In the genomic region with DNA sequence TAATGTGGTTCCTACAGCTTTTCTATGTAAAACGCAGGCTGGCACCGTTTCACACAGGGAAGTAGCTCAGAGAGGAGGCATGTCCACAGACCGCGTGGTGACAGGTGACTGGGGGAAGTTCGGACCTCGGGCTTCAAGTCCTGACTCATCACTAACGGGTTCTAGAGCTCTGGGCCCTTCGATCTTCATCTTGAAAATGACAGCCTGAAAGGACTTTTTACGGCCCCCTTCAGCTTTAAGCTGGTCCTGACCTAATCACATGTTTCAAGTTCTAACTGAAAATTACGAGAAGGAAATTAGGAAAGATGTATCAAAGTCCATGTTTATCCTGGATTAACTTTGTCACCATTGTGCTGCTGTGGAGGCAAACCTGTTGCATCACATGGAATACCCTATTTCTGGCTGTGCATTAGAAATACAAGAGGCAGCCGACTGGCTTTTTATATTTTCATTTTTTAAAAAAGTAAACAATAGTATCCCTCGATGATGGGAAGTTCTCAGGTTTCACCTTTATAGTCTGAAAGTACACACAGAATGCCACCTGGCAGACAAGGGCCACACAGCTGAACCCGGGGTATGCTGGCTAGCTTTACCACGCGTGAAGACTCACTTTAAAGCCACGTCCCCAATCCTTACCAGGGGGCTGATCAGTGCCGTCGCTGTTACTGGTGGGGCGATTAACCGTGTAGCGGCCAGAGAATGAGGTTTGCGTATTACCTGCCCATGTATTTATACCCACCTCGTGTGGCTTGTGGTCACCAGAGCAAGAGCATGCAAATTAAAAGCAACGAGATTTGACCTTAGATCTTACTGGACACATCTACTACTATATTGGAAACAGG, we compare ENCODE assay signal across 1 cellular context.
A peak's percentile ranks its signal among the peaks of the same experiment; 100 is the strongest.
TF ChIP-seq lines count a peak whose summit lies in the region.

No MANE protein-coding gene starts in this region.

TF ChIP-seq in K562, 482 proteins besides CTCF, POLR2A, EP300 and RAD21 (continued from another document and continues in another):
- TF ChIP-seq, protein P1, sequence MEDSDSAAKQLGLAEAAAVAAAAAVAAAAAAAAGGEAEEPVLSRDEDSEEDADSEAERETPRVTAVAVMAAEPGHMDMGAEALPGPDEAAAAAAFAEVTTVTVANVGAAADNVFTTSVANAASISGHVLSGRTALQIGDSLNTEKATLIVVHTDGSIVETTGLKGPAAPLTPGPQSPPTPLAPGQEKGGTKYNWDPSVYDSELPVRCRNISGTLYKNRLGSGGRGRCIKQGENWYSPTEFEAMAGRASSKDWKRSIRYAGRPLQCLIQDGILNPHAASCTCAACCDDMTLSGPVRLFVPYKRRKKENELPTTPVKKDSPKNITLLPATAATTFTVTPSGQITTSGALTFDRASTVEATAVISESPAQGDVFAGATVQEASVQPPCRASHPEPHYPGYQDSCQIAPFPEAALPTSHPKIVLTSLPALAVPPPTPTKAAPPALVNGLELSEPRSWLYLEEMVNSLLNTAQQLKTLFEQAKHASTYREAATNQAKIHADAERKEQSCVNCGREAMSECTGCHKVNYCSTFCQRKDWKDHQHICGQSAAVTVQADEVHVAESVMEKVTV (CRISPR knock-in tag; IDR thresholded peaks at IDR 0.05), result peak; percentile 36; the same call in 1 of the 2 replicates
- TF ChIP-seq, protein P2, sequence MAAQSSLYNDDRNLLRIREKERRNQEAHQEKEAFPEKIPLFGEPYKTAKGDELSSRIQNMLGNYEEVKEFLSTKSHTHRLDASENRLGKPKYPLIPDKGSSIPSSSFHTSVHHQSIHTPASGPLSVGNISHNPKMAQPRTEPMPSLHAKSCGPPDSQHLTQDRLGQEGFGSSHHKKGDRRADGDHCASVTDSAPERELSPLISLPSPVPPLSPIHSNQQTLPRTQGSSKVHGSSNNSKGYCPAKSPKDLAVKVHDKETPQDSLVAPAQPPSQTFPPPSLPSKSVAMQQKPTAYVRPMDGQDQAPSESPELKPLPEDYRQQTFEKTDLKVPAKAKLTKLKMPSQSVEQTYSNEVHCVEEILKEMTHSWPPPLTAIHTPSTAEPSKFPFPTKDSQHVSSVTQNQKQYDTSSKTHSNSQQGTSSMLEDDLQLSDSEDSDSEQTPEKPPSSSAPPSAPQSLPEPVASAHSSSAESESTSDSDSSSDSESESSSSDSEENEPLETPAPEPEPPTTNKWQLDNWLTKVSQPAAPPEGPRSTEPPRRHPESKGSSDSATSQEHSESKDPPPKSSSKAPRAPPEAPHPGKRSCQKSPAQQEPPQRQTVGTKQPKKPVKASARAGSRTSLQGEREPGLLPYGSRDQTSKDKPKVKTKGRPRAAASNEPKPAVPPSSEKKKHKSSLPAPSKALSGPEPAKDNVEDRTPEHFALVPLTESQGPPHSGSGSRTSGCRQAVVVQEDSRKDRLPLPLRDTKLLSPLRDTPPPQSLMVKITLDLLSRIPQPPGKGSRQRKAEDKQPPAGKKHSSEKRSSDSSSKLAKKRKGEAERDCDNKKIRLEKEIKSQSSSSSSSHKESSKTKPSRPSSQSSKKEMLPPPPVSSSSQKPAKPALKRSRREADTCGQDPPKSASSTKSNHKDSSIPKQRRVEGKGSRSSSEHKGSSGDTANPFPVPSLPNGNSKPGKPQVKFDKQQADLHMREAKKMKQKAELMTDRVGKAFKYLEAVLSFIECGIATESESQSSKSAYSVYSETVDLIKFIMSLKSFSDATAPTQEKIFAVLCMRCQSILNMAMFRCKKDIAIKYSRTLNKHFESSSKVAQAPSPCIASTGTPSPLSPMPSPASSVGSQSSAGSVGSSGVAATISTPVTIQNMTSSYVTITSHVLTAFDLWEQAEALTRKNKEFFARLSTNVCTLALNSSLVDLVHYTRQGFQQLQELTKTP (IDR thresholded peaks at IDR 0.05; ENCODE audit: low read depth in 1 of 2, partially characterized antibody in 2 of 2), result no peak
- TF ChIP-seq ZNF79 (CRISPR knock-in tag; IDR thresholded peaks at IDR 0.05; ENCODE audit: low read depth) (no peak), RFX5 (IDR thresholded peaks at IDR 0.05; ENCODE audit: low read depth, low read length) (peak; percentile 65; the same call in 1 of the 2 replicates), BHLHE40 (IDR thresholded peaks at IDR 0.05; ENCODE audit: low read length) (no peak), SRSF3 (IDR thresholded peaks at IDR 0.05; ENCODE audit: insufficient read depth, low read length) (no peak), TOE1 (IDR thresholded peaks at IDR 0.05; ENCODE audit: borderline replicate concordance) (peak; percentile 25; the same call in 1 of the 2 replicates), TOE1 (CRISPR knock-in tag; IDR thresholded peaks at IDR 0.05; ENCODE audit: borderline replicate concordance, low read depth) (no peak), GATAD2A (IDR thresholded peaks at IDR 0.05) (no peak), CHD1 (IDR thresholded peaks at IDR 0.05; ENCODE audit: low read length) (peak; percentile 54), JUND (IDR thresholded peaks at IDR 0.05; ENCODE audit: borderline replicate concordance, low read depth, low read length) (peak; percentile 82), JUND (tag; IDR thresholded peaks at IDR 0.05; ENCODE audit: borderline replicate concordance, low read depth, low read length) (peak; percentile 61; the same call in 1 of the 3 replicates), ZNF174 (CRISPR knock-in tag; IDR thresholded peaks at IDR 0.05) (no peak), ARID2 (IDR thresholded peaks at IDR 0.05) (no peak), KAT8 (IDR thresholded peaks at IDR 0.05; ENCODE audit: low read depth) (no peak), ZNF133 (CRISPR knock-in tag; IDR thresholded peaks at IDR 0.05) (no peak), POLR2G (IDR thresholded peaks at IDR 0.05; ENCODE audit: low read depth, low read length) (no peak), ZNF77 (CRISPR knock-in tag; IDR thresholded peaks at IDR 0.05) (no peak)
- TF ChIP-seq, protein P3, sequence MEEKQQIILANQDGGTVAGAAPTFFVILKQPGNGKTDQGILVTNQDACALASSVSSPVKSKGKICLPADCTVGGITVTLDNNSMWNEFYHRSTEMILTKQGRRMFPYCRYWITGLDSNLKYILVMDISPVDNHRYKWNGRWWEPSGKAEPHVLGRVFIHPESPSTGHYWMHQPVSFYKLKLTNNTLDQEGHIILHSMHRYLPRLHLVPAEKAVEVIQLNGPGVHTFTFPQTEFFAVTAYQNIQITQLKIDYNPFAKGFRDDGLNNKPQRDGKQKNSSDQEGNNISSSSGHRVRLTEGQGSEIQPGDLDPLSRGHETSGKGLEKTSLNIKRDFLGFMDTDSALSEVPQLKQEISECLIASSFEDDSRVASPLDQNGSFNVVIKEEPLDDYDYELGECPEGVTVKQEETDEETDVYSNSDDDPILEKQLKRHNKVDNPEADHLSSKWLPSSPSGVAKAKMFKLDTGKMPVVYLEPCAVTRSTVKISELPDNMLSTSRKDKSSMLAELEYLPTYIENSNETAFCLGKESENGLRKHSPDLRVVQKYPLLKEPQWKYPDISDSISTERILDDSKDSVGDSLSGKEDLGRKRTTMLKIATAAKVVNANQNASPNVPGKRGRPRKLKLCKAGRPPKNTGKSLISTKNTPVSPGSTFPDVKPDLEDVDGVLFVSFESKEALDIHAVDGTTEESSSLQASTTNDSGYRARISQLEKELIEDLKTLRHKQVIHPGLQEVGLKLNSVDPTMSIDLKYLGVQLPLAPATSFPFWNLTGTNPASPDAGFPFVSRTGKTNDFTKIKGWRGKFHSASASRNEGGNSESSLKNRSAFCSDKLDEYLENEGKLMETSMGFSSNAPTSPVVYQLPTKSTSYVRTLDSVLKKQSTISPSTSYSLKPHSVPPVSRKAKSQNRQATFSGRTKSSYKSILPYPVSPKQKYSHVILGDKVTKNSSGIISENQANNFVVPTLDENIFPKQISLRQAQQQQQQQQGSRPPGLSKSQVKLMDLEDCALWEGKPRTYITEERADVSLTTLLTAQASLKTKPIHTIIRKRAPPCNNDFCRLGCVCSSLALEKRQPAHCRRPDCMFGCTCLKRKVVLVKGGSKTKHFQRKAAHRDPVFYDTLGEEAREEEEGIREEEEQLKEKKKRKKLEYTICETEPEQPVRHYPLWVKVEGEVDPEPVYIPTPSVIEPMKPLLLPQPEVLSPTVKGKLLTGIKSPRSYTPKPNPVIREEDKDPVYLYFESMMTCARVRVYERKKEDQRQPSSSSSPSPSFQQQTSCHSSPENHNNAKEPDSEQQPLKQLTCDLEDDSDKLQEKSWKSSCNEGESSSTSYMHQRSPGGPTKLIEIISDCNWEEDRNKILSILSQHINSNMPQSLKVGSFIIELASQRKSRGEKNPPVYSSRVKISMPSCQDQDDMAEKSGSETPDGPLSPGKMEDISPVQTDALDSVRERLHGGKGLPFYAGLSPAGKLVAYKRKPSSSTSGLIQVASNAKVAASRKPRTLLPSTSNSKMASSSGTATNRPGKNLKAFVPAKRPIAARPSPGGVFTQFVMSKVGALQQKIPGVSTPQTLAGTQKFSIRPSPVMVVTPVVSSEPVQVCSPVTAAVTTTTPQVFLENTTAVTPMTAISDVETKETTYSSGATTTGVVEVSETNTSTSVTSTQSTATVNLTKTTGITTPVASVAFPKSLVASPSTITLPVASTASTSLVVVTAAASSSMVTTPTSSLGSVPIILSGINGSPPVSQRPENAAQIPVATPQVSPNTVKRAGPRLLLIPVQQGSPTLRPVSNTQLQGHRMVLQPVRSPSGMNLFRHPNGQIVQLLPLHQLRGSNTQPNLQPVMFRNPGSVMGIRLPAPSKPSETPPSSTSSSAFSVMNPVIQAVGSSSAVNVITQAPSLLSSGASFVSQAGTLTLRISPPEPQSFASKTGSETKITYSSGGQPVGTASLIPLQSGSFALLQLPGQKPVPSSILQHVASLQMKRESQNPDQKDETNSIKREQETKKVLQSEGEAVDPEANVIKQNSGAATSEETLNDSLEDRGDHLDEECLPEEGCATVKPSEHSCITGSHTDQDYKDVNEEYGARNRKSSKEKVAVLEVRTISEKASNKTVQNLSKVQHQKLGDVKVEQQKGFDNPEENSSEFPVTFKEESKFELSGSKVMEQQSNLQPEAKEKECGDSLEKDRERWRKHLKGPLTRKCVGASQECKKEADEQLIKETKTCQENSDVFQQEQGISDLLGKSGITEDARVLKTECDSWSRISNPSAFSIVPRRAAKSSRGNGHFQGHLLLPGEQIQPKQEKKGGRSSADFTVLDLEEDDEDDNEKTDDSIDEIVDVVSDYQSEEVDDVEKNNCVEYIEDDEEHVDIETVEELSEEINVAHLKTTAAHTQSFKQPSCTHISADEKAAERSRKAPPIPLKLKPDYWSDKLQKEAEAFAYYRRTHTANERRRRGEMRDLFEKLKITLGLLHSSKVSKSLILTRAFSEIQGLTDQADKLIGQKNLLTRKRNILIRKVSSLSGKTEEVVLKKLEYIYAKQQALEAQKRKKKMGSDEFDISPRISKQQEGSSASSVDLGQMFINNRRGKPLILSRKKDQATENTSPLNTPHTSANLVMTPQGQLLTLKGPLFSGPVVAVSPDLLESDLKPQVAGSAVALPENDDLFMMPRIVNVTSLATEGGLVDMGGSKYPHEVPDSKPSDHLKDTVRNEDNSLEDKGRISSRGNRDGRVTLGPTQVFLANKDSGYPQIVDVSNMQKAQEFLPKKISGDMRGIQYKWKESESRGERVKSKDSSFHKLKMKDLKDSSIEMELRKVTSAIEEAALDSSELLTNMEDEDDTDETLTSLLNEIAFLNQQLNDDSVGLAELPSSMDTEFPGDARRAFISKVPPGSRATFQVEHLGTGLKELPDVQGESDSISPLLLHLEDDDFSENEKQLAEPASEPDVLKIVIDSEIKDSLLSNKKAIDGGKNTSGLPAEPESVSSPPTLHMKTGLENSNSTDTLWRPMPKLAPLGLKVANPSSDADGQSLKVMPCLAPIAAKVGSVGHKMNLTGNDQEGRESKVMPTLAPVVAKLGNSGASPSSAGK (IDR thresholded peaks at IDR 0.05), result peak; percentile 83
- TF ChIP-seq, protein P4, sequence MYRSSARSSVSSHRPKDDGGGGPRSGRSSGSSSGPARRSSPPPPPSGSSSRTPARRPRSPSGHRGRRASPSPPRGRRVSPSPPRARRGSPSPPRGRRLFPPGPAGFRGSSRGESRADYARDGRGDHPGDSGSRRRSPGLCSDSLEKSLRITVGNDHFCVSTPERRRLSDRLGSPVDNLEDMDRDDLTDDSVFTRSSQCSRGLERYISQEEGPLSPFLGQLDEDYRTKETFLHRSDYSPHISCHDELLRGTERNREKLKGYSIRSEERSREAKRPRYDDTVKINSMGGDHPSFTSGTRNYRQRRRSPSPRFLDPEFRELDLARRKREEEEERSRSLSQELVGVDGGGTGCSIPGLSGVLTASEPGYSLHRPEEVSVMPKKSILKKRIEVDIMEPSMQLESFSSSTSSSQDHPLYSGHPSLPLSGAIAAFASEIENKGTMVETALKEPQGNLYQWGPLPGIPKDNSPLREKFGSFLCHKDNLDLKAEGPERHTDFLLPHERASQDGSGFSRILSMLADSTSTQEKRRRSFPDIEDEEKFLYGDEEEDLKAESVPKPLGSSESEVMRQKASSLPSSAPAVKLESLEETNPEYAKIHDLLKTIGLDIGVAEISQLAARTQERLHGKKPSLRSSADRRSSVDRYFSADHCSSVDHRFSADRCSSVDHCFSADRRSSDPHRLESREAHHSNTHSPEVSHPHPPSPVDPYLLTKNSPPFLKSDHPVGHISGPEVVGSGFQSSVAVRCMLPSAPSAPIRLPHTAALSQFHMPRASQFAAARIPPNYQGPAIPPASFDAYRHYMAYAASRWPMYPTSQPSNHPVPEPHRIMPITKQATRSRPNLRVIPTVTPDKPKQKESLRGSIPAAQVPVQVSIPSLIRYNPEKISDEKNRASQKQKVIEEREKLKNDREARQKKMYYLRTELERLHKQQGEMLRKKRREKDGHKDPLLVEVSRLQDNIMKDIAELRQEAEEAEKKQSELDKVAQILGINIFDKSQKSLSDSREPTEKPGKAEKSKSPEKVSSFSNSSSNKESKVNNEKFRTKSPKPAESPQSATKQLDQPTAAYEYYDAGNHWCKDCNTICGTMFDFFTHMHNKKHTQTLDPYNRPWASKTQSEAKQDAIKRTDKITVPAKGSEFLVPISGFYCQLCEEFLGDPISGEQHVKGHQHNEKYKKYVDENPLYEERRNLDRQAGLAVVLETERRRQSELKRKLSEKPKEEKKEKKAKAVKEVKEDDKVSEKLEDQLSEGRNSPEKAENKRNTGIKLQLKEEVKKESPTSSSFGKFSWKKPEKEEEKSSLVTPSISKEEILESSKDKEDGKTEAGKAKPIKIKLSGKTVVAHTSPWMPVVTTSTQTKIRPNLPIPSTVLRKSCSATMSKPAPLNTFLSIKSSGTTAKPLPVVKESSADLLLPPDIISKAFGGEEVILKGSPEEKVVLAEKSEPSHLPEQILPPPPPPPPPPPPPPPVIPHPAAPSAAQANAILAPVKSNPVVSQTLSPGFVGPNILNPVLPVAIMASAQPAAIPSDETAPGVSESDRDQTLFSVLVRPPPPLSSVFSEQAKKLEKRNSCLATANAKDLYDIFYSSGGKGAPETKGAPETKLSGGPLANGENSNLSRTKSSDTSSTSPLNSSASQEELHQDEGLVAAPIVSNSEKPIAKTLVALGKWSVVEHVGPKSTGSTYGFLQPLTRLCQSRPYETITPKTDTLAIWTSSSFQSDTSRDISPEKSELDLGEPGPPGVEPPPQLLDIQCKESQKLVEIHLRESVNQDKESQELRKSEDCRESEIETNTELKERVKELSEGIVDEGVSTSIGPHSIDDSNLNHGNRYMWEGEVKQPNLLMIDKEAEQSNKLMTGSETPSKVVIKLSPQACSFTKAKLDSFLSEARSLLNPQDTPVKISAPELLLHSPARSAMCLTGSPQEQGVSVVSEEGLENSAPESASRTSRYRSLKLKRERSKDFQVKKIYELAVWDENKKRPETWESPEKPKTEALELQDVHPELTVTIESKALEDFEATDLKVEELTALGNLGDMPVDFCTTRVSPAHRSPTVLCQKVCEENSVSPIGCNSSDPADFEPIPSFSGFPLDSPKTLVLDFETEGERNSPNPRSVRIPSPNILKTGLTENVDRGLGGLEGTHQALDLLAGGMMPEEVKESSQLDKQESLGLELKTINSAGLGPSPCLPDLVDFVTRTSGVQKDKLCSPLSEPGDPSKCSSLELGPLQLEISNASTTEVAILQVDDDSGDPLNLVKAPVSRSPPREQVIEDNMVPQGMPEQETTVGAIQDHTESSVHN (IDR thresholded peaks at IDR 0.05; ENCODE audit: borderline replicate concordance in 1 of 2, low read depth in 1 of 2), result peak in 1 of 2 experiments; percentile 52; a peak in 1 of 4 replicates
- TF ChIP-seq, protein P5, sequence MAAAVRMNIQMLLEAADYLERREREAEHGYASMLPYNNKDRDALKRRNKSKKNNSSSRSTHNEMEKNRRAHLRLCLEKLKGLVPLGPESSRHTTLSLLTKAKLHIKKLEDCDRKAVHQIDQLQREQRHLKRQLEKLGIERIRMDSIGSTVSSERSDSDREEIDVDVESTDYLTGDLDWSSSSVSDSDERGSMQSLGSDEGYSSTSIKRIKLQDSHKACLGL (CRISPR knock-in tag; IDR thresholded peaks at IDR 0.05; ENCODE audit: borderline replicate concordance, poor library complexity, severe bottlenecking), result no peak
